8 cellular contexts compared by ENCODE assay signal in genomic region chr2:234497592-234498023, GRCh38. TPM values are rescaled to one million over a fixed set of nuclear protein-coding genes. Genes with fewer than 3 reads are reported as not detected.
DNase-seq lines count a peak whose midpoint lies in the region; ATAC-seq and TF ChIP-seq lines count a peak whose summit lies in the region.

No MANE protein-coding gene starts in this region.

- ATAC-seq in sciatic nerve, result peak; percentile 5
- ATAC-seq in GM19452 (IDR thresholded peaks at IDR 0.05; ENCODE audit: unreplicated experiment), result no peak

- peak overlapping the region; percentile 71; the same call in 1 of the 2 replicates for H3K27ac ChIP-seq in VCaP

- in situ Hi-C loops in G401 (cut with HindIII; ENCODE audit: low sequenced_read_pairs), result no loop called here

- intact Hi-C loops in sciatic nerve (cut with DNase I), result loop anchor here (10.0 kb wide), 1 partner anchor 513 kb away; no protein-coding TSS in a partner anchor

- TF ChIP-seq CTCF in VCaP (conservative IDR thresholded peaks at IDR 0.05) (no peak), foreskin fibroblast (IDR thresholded peaks at IDR 0.05; ENCODE audit: low read depth, low read length) (no peak)

- H3K4me3 ChIP-seq in foreskin fibroblast (ENCODE audit: low read depth in 1 of 2, low read length in 2 of 2), result peak overlapping the region; percentile 37 to 46

- DNase-seq in G401 (ENCODE audit: low spot score), result peak; percentile 11
- DNase-seq in foreskin fibroblast, result no peak
- no peak for DNase-seq in sciatic nerve (ENCODE audit: low spot score)
- DNase-seq in SHP77 treated with DMSO at 0.1 percent for 48 hours (lab: John Stamatoyannopoulos, UW), result no peak
- no peak for DNase-seq in NOMO-1 treated with dmso at 0.1 percent for 144 hours (lab: John Stamatoyannopoulos, UW; ENCODE audit: unreplicated experiment)
- no peak for DNase-seq in DMS 273 treated with DMSO at 0.1 percent for 48 hours (lab: John Stamatoyannopoulos, UW)

RNA-seq across cellular contexts. Expression of gene ARL4C, which starts 0.7 kb away (rescaled TPM):
- 33.1 and 39.8 TPM in 2 replicates for total RNA-seq in G401 (2014; rRNA removed; shearing (Covaris generic))
- total RNA-seq in sciatic nerve, result 10.7 TPM
